Comparison of ENCODE assay signal across 19 cellular contexts in genomic region chr18:3284501-3284900, GRCh38.
"Had no signal": no experiment of that assay in that cellular context is flagged by ENCODE, and none has a peak within 500 bp of the region (broad histone marks: within the 10 kb centered on the region; RNA-seq: fewer than 3 reads in every experiment).

No MANE protein-coding gene starts in this region.

- ATAC-seq: activated CD4-positive, CD25-positive, alpha-beta regulatory T cell treated with anti-CD3 and anti-CD28 coated beads, Interleukin-2, amount 50 U/mL, for 24 hours; activated CD8-positive, alpha-beta T cell treated with anti-CD3 and anti-CD28 coated beads, Interleukin-2, amount 10 ng/mL, durations not matched to agents 7 days and 5 days; gastroesophageal sphincter; heart left ventricle; left lobe of liver; natural killer cell treated with Interleukin-12 subunit alpha and Interleukin-12 subunit beta and Interleukin-15 and Interleukin-18, amount 100 ng/mL, for 72 hours; sciatic nerve; stimulated activated effector memory CD8-positive, alpha-beta T cell treated with anti-CD3 and anti-CD28 coated beads, Interleukin-12 subunit alpha, Interleukin-12 subunit beta, amount 100 ng/mL, for 72 hours; stimulated activated naive CD8-positive, alpha-beta T cell treated with anti-CD3 and anti-CD28 coated beads, Interleukin-15, amount 100 ng/mL, for 72 hours had no signal

- DNase-seq: activated CD4-positive, alpha-beta T cell treated with anti-CD3 and anti-CD28 coated beads, Interleukin-2, amount 10 ng/mL, durations not matched to agents 7 days and 5 days; activated CD8-positive, alpha-beta T cell treated with anti-CD3 and anti-CD28 coated beads, Interleukin-2, amount 10 ng/mL, durations not matched to agents 7 days and 5 days; activated gamma-delta T cell treated with Interleukin-2 at 50 U/mL for 16 hours; brain microvascular endothelial cell; central memory CD4-positive, alpha-beta T cell; endodermal cell; esophagus squamous epithelium; heart left ventricle; small intestine; stimulated activated CD4-positive, alpha-beta T cell treated with anti-CD3 and anti-CD28 coated beads, Interleukin-2, amount 100 ng/mL, for 24 hours; stimulated activated naive CD8-positive, alpha-beta T cell treated with anti-CD3 and anti-CD28 coated beads, Interleukin-15, amount 100 ng/mL, for 72 hours had no signal

- H3K27ac ChIP-seq: ascending aorta, brain microvascular endothelial cell had no signal

- H3K4me3 ChIP-seq: ascending aorta, esophagus squamous epithelium, gastroesophageal sphincter, heart left ventricle, tibial nerve had no signal

- H3K9me3 ChIP-seq: ascending aorta, esophagus squamous epithelium, gastroesophageal sphincter, heart left ventricle, tibial nerve had no signal

- H3K36me3 ChIP-seq: brain microvascular endothelial cell, esophagus squamous epithelium, gastroesophageal sphincter, heart left ventricle, tibial nerve had no signal

- H3K27me3 ChIP-seq: ascending aorta, brain microvascular endothelial cell, esophagus squamous epithelium, gastroesophageal sphincter, heart left ventricle, tibial nerve had no signal
